In genomic region chr18:35581555-35582309, GRCh38 we compare ENCODE assay signal across 8 cellular contexts. TPM values are rescaled to one million over a fixed set of nuclear protein-coding genes. Genes with fewer than 3 reads are reported as not detected.
DNase-seq lines count a peak whose midpoint lies in the region; ATAC-seq, FAIRE-seq and TF ChIP-seq lines count a peak whose summit lies in the region.

Gene GALNT1, plus strand, starts transcription at chr18:35581740. Its CDS starts 72,923 bp downstream, at chr18:35654663.

- peaks cover 17% of the 10 kb centered on the region for H3K27me3 Mint-ChIP-seq in activated CD4-positive, alpha-beta T cell treated with anti-CD3 and anti-CD28 coated beads for 36 hours

- peaks cover 2% of the 10 kb centered on the region for H3K9me3 Mint-ChIP-seq in activated CD4-positive, alpha-beta T cell treated with anti-CD3 and anti-CD28 coated beads for 36 hours (ENCODE audit: low read depth)

- peaks cover 32% of the 10 kb centered on the region for H3K4me1 Mint-ChIP-seq in activated CD4-positive, alpha-beta T cell treated with anti-CD3 and anti-CD28 coated beads for 36 hours

- H3K4me1 ChIP-seq in PC-3 (ENCODE audit: insufficient read depth, low read length) (peaks cover 11% of the 10 kb centered on the region), right cardiac atrium (ENCODE audit: control insufficient read depth, insufficient read depth, low read length) (no peaks in the 10 kb centered on the region)

- TF ChIP-seq CTCF in PC-3 (conservative IDR thresholded peaks at IDR 0.05; ENCODE audit: low read depth, low read length) (no peak), D721Med (IDR thresholded peaks at IDR 0.05; ENCODE audit: insufficient read depth, missing control alignments) (no peak)

- peaks cover 48% of the 10 kb centered on the region for H3K79me2 ChIP-seq in PC-3 (ENCODE audit: low read length)

- CTCF ChIA-PET in activated CD4-positive, alpha-beta T cell treated with anti-CD3 and anti-CD28 coated beads for 36 hours (lab: Charles Lee) = interaction anchor here (0.5 kb wide), 1 partner anchor 167 kb away, joined by 3 read pairs; no protein-coding TSS in a partner anchor
- CTCF ChIA-PET in PC-3 (lab: Charles Lee) = no interaction called here

- H3K27ac Mint-ChIP-seq in activated CD4-positive, alpha-beta T cell treated with anti-CD3 and anti-CD28 coated beads for 36 hours = peak within 1 kb of the TSS; percentile 56

- DNase-seq in activated CD4-positive, alpha-beta T cell treated with anti-CD3 and anti-CD28 coated beads for 36 hours = peak; percentile 41
- DNase-seq in activated CD4-positive, alpha-beta T cell treated with anti-CD3 and anti-CD28 coated beads for 1 hour = no peak
- DNase-seq in PC-3 = no peak
- DNase-seq in right cardiac atrium = peak; percentile 39 to 73 (median 70)
- DNase-seq in renal cortical epithelial cell (ENCODE audit: low read depth) = no peak
- no peak for DNase-seq in D721Med (ENCODE audit: insufficient read length, low spot score)

- H3K9me2 ChIP-seq in PC-3 (replicated peaks; ENCODE audit: low read length) = no peaks in the 10 kb centered on the region

- FAIRE-seq in D721Med (lab: Jason Lieb, UNC) = no peak

- no peaks in the 10 kb centered on the region for H3F3A ChIP-seq in PC-3 (ENCODE audit: low read length, unreplicated experiment)

- H3K4me3 Mint-ChIP-seq in activated CD4-positive, alpha-beta T cell treated with anti-CD3 and anti-CD28 coated beads for 36 hours = peak within 1 kb of the TSS; percentile 69

- no peaks in the 10 kb centered on the region for H4K20me1 ChIP-seq in PC-3 (ENCODE audit: low read length)

- peak within 1 kb of the TSS; percentile 55 for H2AFZ ChIP-seq in PC-3 (ENCODE audit: low read length)

- BruUV-seq in PC-3 (replicated peaks; lab: Mats Ljungman, UMichigan) = no TSS peak

- H3K27ac ChIP-seq in PC-3 (ENCODE audit: low read length) (no peak within 1 kb of the TSS), angular gyrus (ENCODE audit: low read depth, low read length) (peak within 1 kb of the TSS; percentile 88), right cardiac atrium (ENCODE audit: low read length) (peak within 1 kb of the TSS; percentile 71)

- H3K4me3 ChIP-seq in PC-3 (ENCODE audit: low read length) (peak within 1 kb of the TSS; percentile 83), right cardiac atrium (ENCODE audit: low read length) (peak within 1 kb of the TSS; percentile 92)

- H3K36me3 ChIP-seq in PC-3 (ENCODE audit: low read depth, low read length) = no peaks in the 10 kb centered on the region

- under 1% methylated on average over 73 of the region's 119 CpGs for WGBS in right cardiac atrium

- no peaks in the 10 kb centered on the region for H3K9me3 ChIP-seq in PC-3 (ENCODE audit: low read length)
- no peaks in the 10 kb centered on the region for H3K9me3 ChIP-seq in right cardiac atrium (ENCODE audit: control insufficient read depth, low read length)

- peak within 1 kb of the TSS; percentile 67 for H3K9ac ChIP-seq in PC-3 (ENCODE audit: low read length)

- intact Hi-C loops in activated CD4-positive, alpha-beta T cell treated with anti-CD3 and anti-CD28 coated beads for 36 hours (cut with DNase I, micrococcal nuclease) = loop anchor here (1.0 to 10.0 kb wide), 8 partner anchors 35 to 604 kb away; partner anchors contain the start of genes ELP2 (in 1 of the 2), INO80C (in 1 of the 2), RMP24 (in 1 of the 2) and RPRD1A (in 1 of the 2)
- intact Hi-C loops in PC-3 (cut with micrococcal nuclease) (loop anchor here (2.0 to 10.0 kb wide), 4 partner anchors 35 to 391 kb away; partner anchors contain the start of gene RMP24), right cardiac atrium (cut with DNase I) (loop anchor here in 2 of 4 donors (5.0 to 10.0 kb wide), 2 partner anchors 103 to 174 kb away; no protein-coding TSS in a partner anchor)

- ATAC-seq in activated CD4-positive, alpha-beta T cell treated with anti-CD3 and anti-CD28 coated beads for 36 hours = no peak
- ATAC-seq in PC-3 = peak; percentile 30
- ATAC-seq in right cardiac atrium = peak; percentile 53 to 71
- no peak for ATAC-seq in GM19463 (IDR thresholded peaks at IDR 0.05; ENCODE audit: unreplicated experiment)

- peak within 1 kb of the TSS; percentile 83 for H3K4me2 ChIP-seq in PC-3 (ENCODE audit: low read length)

- no peaks in the 10 kb centered on the region for H3K27me3 ChIP-seq in PC-3 (ENCODE audit: low read length)
- H3K27me3 ChIP-seq in right cardiac atrium (ENCODE audit: control insufficient read depth, insufficient read depth) = no peaks in the 10 kb centered on the region

- POLR2A ChIA-PET in activated CD4-positive, alpha-beta T cell treated with anti-CD3 and anti-CD28 coated beads for 36 hours (lab: Charles Lee) = interaction anchor here (1.0 to 1.3 kb wide), 2 partner anchors 84 kb away, joined by 3 to 4 read pairs; partner anchors contain the start of gene INO80C
- POLR2A ChIA-PET in PC-3 (lab: Charles Lee; ENCODE audit: unreplicated experiment) = interaction anchor here (0.6 kb wide), 2 partner anchors 35 to 144 kb away, joined by 3 to 5 read pairs; no protein-coding TSS in a partner anchor

- H3K36me3 Mint-ChIP-seq in activated CD4-positive, alpha-beta T cell treated with anti-CD3 and anti-CD28 coated beads for 36 hours (ENCODE audit: low read depth) = peaks cover 10% of the 10 kb centered on the region

RNA-seq across cellular contexts. Expression of gene GALNT1, which starts in this region (rescaled TPM):
- total RNA-seq in activated CD4-positive, alpha-beta T cell treated with anti-CD3 and anti-CD28 coated beads for 36 hours = 10 to 100 TPM; 22.5 to 35.8 TPM
- 17.9 and 25.0 TPM in 2 replicates for total RNA-seq in PC-3 (2014; rRNA removed)
- total RNA-seq in right cardiac atrium = 10 to 100 TPM; 47.8 to 60.3 (median 56.2) TPM
- polyA plus RNA-seq in right cardiac atrium = 17.8 TPM
- 123 and 149 TPM in 2 replicates for total RNA-seq in renal cortical epithelial cell

Comparison
In these comparisons a context has a peak if more than half of its experiments do, and no peak if none do; other contexts are left out.
1. DNase-seq: peak in activated CD4-positive, alpha-beta T cell treated with anti-CD3 and anti-CD28 coated beads for 36 hours (single experiment) and right cardiac atrium (3 of 3); none in activated CD4-positive, alpha-beta T cell treated with anti-CD3 and anti-CD28 coated beads for 1 hour (single experiment), PC-3 (single experiment), renal cortical epithelial cell (single experiment) and D721Med (single experiment).
2. ATAC-seq: peak in PC-3 (single experiment) and right cardiac atrium (2 of 2); none in activated CD4-positive, alpha-beta T cell treated with anti-CD3 and anti-CD28 coated beads for 36 hours (single experiment) and GM19463 (single experiment).